21 cellular contexts compared by ENCODE assay signal in the genomic region with DNA sequence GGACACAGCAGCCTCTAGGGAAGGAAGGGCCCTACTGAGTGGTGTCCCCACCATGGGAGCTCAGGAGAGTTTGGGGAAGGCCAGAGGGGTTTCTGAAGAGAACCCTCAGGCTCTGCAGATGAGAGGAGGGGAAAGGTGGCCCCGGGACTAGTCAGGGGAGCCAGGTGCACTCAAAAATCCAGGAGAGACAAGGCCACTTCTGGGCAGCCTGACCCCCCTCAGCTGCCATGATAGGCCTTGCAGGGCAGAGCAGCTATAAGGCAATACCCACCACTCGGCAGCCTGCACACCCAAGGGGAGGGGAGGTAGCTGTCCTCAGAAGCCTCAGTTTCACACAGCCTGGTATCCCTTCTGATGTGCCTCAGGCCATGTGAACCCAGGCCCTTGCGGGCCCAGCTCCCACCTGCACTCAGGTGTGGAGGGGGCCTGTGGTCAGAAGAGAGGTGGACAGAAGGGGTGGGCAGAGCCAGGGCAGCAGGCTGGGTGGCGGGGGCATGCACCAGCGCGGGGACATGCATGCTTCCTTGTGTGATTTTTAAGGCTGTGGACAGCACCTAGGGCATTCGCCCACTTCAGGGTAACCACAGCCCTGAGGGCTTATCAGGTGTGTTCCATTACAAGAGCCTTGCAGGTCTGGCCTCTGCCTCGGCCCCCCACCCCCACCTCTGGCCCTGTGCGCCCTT. TPM values are rescaled to one million over a fixed set of nuclear protein-coding genes. Genes with fewer than 3 reads are reported as not detected.
DNase-seq lines count a peak whose midpoint lies in the region; ATAC-seq and TF ChIP-seq lines count a peak whose summit lies in the region.
"Had no signal": no experiment of that assay in that cellular context is flagged by ENCODE, and none has a peak within 500 bp of the region (broad histone marks: within the 10 kb centered on the region; RNA-seq: fewer than 3 reads in every experiment).

No MANE protein-coding gene starts in this region.

- H3K27me3 Mint-ChIP-seq in natural killer cell treated with Interleukin-12 subunit alpha and Interleukin-12 subunit beta and Interleukin-15 and Interleukin-18, amount 100 ng/mL, for 72 hours, result peaks cover 0 to 7% of the 10 kb centered on the region in 2 donors
- peaks cover 3 to 7% of the 10 kb centered on the region in 2 donors for H3K27me3 Mint-ChIP-seq in natural killer cell (ENCODE audit: low read depth in 2 of 2)
- H3K27me3 Mint-ChIP-seq in activated CD4-positive, alpha-beta T cell treated with anti-CD3 and anti-CD28 coated beads, Interleukin-2, amount 10 ng/mL, durations not matched to agents 24 days and 14 days, result peaks cover 4% of the 10 kb centered on the region
- H3K27me3 Mint-ChIP-seq: CD4-positive, alpha-beta T cell had no signal

- no peak for TF ChIP-seq CTCF in natural killer cell (IDR thresholded peaks at IDR 0.05)

- no peaks in the 10 kb centered on the region for H3K36me3 Mint-ChIP-seq in natural killer cell treated with Interleukin-12 subunit alpha and Interleukin-12 subunit beta and Interleukin-15 and Interleukin-18, amount 100 ng/mL, for 72 hours
- no peaks in the 10 kb centered on the region for H3K36me3 Mint-ChIP-seq in natural killer cell
- no peaks in the 10 kb centered on the region for H3K36me3 Mint-ChIP-seq in activated CD4-positive, alpha-beta T cell treated with anti-CD3 and anti-CD28 coated beads, Interleukin-2, amount 10 ng/mL, durations not matched to agents 24 days and 14 days (ENCODE audit: low read depth)

- H3K27ac Mint-ChIP-seq in natural killer cell treated with Interleukin-12 subunit alpha and Interleukin-12 subunit beta and Interleukin-15 and Interleukin-18, amount 100 ng/mL, for 72 hours, result no peak overlapping the region
- H3K27ac Mint-ChIP-seq in natural killer cell, result no peak overlapping the region
- H3K27ac Mint-ChIP-seq in activated CD4-positive, alpha-beta T cell treated with anti-CD3 and anti-CD28 coated beads, Interleukin-2, amount 10 ng/mL, durations not matched to agents 24 days and 14 days, result no peak overlapping the region
- H3K27ac Mint-ChIP-seq: CD4-positive, alpha-beta T cell; GM23338 had no signal

- no peaks in the 10 kb centered on the region for H3K4me1 Mint-ChIP-seq in natural killer cell treated with Interleukin-12 subunit alpha and Interleukin-12 subunit beta and Interleukin-15 and Interleukin-18, amount 100 ng/mL, for 72 hours (ENCODE audit: low read depth in 2 of 2)
- no peaks in the 10 kb centered on the region for H3K4me1 Mint-ChIP-seq in natural killer cell
- no peaks in the 10 kb centered on the region for H3K4me1 Mint-ChIP-seq in activated CD4-positive, alpha-beta T cell treated with anti-CD3 and anti-CD28 coated beads, Interleukin-2, amount 10 ng/mL, durations not matched to agents 24 days and 14 days
- H3K4me1 Mint-ChIP-seq: GM23338 had no signal

- intact Hi-C loops in natural killer cell (cut with micrococcal nuclease), result no loop called here
- intact Hi-C loops in sciatic nerve (cut with DNase I), result no loop called here
- intact Hi-C loops in activated CD4-positive, alpha-beta T cell treated with anti-CD3 and anti-CD28 coated beads, Interleukin-2, amount 10 ng/mL, durations not matched to agents 24 days and 14 days (cut with micrococcal nuclease), result no loop called here

- no peak for ATAC-seq in natural killer cell treated with Interleukin-12 subunit alpha and Interleukin-12 subunit beta and Interleukin-15 and Interleukin-18, amount 100 ng/mL, for 72 hours
- no peak for ATAC-seq in natural killer cell
- ATAC-seq in sciatic nerve, result peak; percentile 23
- ATAC-seq: GM23338, K562 had no signal

- peak; percentile 58 for DNase-seq in natural killer cell treated with Interleukin-12 subunit alpha and Interleukin-12 subunit beta and Interleukin-15 and Interleukin-18, amount 100 ng/mL, for 72 hours (ENCODE audit: low spot score)
- DNase-seq in natural killer cell (no peak), islet precursor cell (peak; percentile 52), sciatic nerve (ENCODE audit: low spot score) (no peak), NCI-H748 treated with DMSO at 0.1 percent for 48 hours (lab: John Stamatoyannopoulos, UW) (no peak), NOMO-1 (lab: John Stamatoyannopoulos, UW; ENCODE audit: unreplicated experiment in 2 of 2) (no peak)
- DNase-seq in activated CD4-positive, alpha-beta T cell treated with anti-CD3 and anti-CD28 coated beads, Interleukin-2, amount 10 ng/mL, durations not matched to agents 24 days and 14 days, result no peak
- DNase-seq: CD4-positive, alpha-beta T cell; HCEC 1CT; Kasumi-1; MV-4-11; NCI-H1105; NCI-H1436 treated with DMSO at 0.1 percent for 48 hours; NCI-H187 treated with DMSO at 0.1 percent for 48 hours; NCI-H2171 treated with DMSO at 0.1 percent for 48 hours; NCI-H774; NK-92 treated with Interleukin-12 subunit alpha and Interleukin-12 subunit beta, amount 100 ng/mL, for 24 hours; Right ventricle myocardium superior; RPMI8226 had no signal

- no peak overlapping the region for H3K4me3 Mint-ChIP-seq in natural killer cell treated with Interleukin-12 subunit alpha and Interleukin-12 subunit beta and Interleukin-15 and Interleukin-18, amount 100 ng/mL, for 72 hours
- H3K4me3 Mint-ChIP-seq in natural killer cell, result no peak overlapping the region
- no peak overlapping the region for H3K4me3 Mint-ChIP-seq in activated CD4-positive, alpha-beta T cell treated with anti-CD3 and anti-CD28 coated beads, Interleukin-2, amount 10 ng/mL, durations not matched to agents 24 days and 14 days
- H3K4me3 Mint-ChIP-seq: CD4-positive, alpha-beta T cell; GM23338 had no signal

- H3K9me3 Mint-ChIP-seq in natural killer cell treated with Interleukin-12 subunit alpha and Interleukin-12 subunit beta and Interleukin-15 and Interleukin-18, amount 100 ng/mL, for 72 hours, result no peaks in the 10 kb centered on the region
- no peaks in the 10 kb centered on the region for H3K9me3 Mint-ChIP-seq in natural killer cell
- no peaks in the 10 kb centered on the region for H3K9me3 Mint-ChIP-seq in activated CD4-positive, alpha-beta T cell treated with anti-CD3 and anti-CD28 coated beads, Interleukin-2, amount 10 ng/mL, durations not matched to agents 24 days and 14 days
- H3K9me3 Mint-ChIP-seq: CD4-positive, alpha-beta T cell; GM23338 had no signal

RNA-seq across cellular contexts. Expression of a gene that starts 34.6 kb away (rescaled TPM):
- total RNA-seq in natural killer cell treated with Interleukin-12 subunit alpha and Interleukin-12 subunit beta and Interleukin-15 and Interleukin-18, amount 100 ng/mL, for 72 hours, result 10 to 100 TPM; 81.4 to 84.5 TPM
- 10 to 100 TPM; 19.8 to 26.4 (median 22.4) TPM for total RNA-seq in natural killer cell
- 27.8 TPM for total RNA-seq in sciatic nerve
- 97.7 and 103 TPM in 2 replicates for total RNA-seq in activated CD4-positive, alpha-beta T cell treated with anti-CD3 and anti-CD28 coated beads, Interleukin-2, amount 10 ng/mL, durations not matched to agents 24 days and 14 days

RNA-seq across cellular contexts. Expression of a gene that starts 55.5 kb away (rescaled TPM):
- total RNA-seq in natural killer cell treated with Interleukin-12 subunit alpha and Interleukin-12 subunit beta and Interleukin-15 and Interleukin-18, amount 100 ng/mL, for 72 hours, result under 1 TPM; 0.21 to 0.81 TPM
- total RNA-seq in natural killer cell (1 to 10 TPM; 1.4 to 2.7 (median 1.6) TPM), sciatic nerve (9.5 TPM)
- total RNA-seq in activated CD4-positive, alpha-beta T cell treated with anti-CD3 and anti-CD28 coated beads, Interleukin-2, amount 10 ng/mL, durations not matched to agents 24 days and 14 days, result 0.07 and 0.14 TPM in 2 replicates
- total RNA-seq: CD4-positive, alpha-beta T cell had no signal

Comparison
In these comparisons a context has a peak if more than half of its experiments do, and no peak if none do; other contexts are left out.
1. DNase-seq: peak in natural killer cell treated with Interleukin-12 subunit alpha and Interleukin-12 subunit beta and Interleukin-15 and Interleukin-18, amount 100 ng/mL, for 72 hours (single experiment) and islet precursor cell (single experiment); none in natural killer cell (single experiment), sciatic nerve (single experiment), NCI-H748 treated with DMSO at 0.1 percent for 48 hours (single experiment), activated CD4-positive, alpha-beta T cell treated with anti-CD3 and anti-CD28 coated beads, Interleukin-2, amount 10 ng/mL, durations not matched to agents 24 days and 14 days (single experiment) and NOMO-1 (0 of 2).